17 cellular contexts compared by ENCODE assay signal in the genomic region with DNA sequence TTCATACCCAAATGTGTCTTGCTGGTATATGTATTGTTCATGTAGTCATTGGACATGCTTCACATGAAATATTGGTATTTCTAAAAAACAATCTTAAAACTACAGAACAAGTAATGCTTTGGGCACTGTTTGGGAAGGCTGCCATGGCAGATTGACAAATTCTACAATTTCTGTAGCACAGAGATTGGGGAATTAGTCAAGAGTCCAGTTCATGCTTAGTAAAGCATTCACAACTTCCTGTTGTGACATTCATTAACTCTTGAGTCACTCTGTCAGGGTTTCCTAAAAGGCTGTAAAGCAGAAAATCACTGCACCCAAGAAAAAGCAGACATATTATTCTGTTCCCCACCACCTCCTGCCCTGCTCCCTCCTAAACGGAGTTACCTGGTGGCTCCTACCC.
DNase-seq lines count a peak whose midpoint lies in the region; ATAC-seq and TF ChIP-seq lines count a peak whose summit lies in the region.
"Had no signal": no experiment of that assay in that cellular context is flagged by ENCODE, and none has a peak within 500 bp of the region (broad histone marks: within the 10 kb centered on the region; RNA-seq: fewer than 3 reads in every experiment).

No MANE protein-coding gene starts in this region.

- H3K9me3 ChIP-seq in uterus (no peaks in the 10 kb centered on the region), endodermal cell (ENCODE audit: control insufficient read depth, low read length) (no peaks in the 10 kb centered on the region)

- H3K36me3 ChIP-seq in uterus: no peaks in the 10 kb centered on the region
- H3K36me3 ChIP-seq in endodermal cell (ENCODE audit: control insufficient read depth, insufficient read depth, low read length): no peaks in the 10 kb centered on the region

- peak; percentile 22 for DNase-seq in A172 (ENCODE audit: low spot score)
- peak; percentile 66 for DNase-seq in LHCN-M2 (ENCODE audit: low read depth)
- peak; percentile 84 for DNase-seq in fibroblast of gingiva (ENCODE audit: low read depth)
- no peak for DNase-seq in uterus
- DNase-seq in SIG-M5 (lab: John Stamatoyannopoulos, UW): no peak
- DNase-seq in endodermal cell: no peak
- DNase-seq: activated CD8-positive, alpha-beta memory T cell treated with anti-CD3 and anti-CD28 coated beads, Interleukin-2, amount 50 U/mL, for 48 hours; DND-41; Karpas-422; NK-92 treated with Interleukin-12 subunit alpha and Interleukin-12 subunit beta, amount 100 ng/mL, for 24 hours had no signal

- TF ChIP-seq CTCF in uterus (IDR thresholded peaks at IDR 0.05) (no peak), endodermal cell (conservative IDR thresholded peaks at IDR 0.05) (no peak)

- no peaks in the 10 kb centered on the region for H3K27me3 ChIP-seq in uterus
- H3K27me3 ChIP-seq in endodermal cell (ENCODE audit: control insufficient read depth, insufficient read depth, low read length, poor library complexity, severe bottlenecking): no peaks in the 10 kb centered on the region

- H3K4me1 ChIP-seq in uterus (no peaks in the 10 kb centered on the region), endodermal cell (ENCODE audit: control insufficient read depth, insufficient read depth, low read length) (no peaks in the 10 kb centered on the region)

- no peak overlapping the region for H3K4me3 Mint-ChIP-seq in endodermal cell
- H3K4me3 Mint-ChIP-seq: type B pancreatic cell, WTC11 had no signal

- intact Hi-C loops in uterus (cut with DNase I; ENCODE audit: low total_unique reads): no loop called here

- H3K9me3 Mint-ChIP-seq in endodermal cell: no peaks in the 10 kb centered on the region
- H3K9me3 Mint-ChIP-seq: activated naive CD4-positive, alpha-beta T cell treated with anti-CD3 and anti-CD28 coated beads, Interleukin-2, amount 50 U/mL, for 72 hours; type B pancreatic cell; WTC11 had no signal

- ATAC-seq in GM18870 (IDR thresholded peaks at IDR 0.05; ENCODE audit: unreplicated experiment) (peak; percentile 68), HG03139 (IDR thresholded peaks at IDR 0.05; ENCODE audit: unreplicated experiment) (no peak)
- ATAC-seq: activated naive CD4-positive, alpha-beta T cell treated with anti-CD3 and anti-CD28 coated beads, Interleukin-2, amount 50 U/mL, for 72 hours; WTC11 had no signal

- no peak overlapping the region for H3K27ac Mint-ChIP-seq in endodermal cell
- H3K27ac Mint-ChIP-seq: activated naive CD4-positive, alpha-beta T cell treated with anti-CD3 and anti-CD28 coated beads, Interleukin-2, amount 50 U/mL, for 72 hours; progenitor cell of endocrine pancreas; type B pancreatic cell; WTC11 had no signal

- H3K27me3 Mint-ChIP-seq in endodermal cell (ENCODE audit: insufficient read depth): no peaks in the 10 kb centered on the region
- H3K27me3 Mint-ChIP-seq: progenitor cell of endocrine pancreas had no signal

- H3K4me1 Mint-ChIP-seq in endodermal cell: peaks cover 5% of the 10 kb centered on the region

- H3K27ac ChIP-seq in uterus: no peak overlapping the region
- no peak overlapping the region for H3K27ac ChIP-seq in endodermal cell (ENCODE audit: low read depth, low read length)
- H3K27ac ChIP-seq: coronary artery had no signal

- no peak overlapping the region for H3K9ac ChIP-seq in endodermal cell (ENCODE audit: extremely low read depth, low read length, poor library complexity, severe bottlenecking)

- H3K36me3 Mint-ChIP-seq in endodermal cell (ENCODE audit: low read depth): no peaks in the 10 kb centered on the region
- H3K36me3 Mint-ChIP-seq: activated naive CD4-positive, alpha-beta T cell treated with anti-CD3 and anti-CD28 coated beads, Interleukin-2, amount 50 U/mL, for 72 hours; WTC11 had no signal

- no peak overlapping the region for H3K4me3 ChIP-seq in uterus
- no peak overlapping the region for H3K4me3 ChIP-seq in endodermal cell (ENCODE audit: low read length)
- H3K4me3 ChIP-seq: coronary artery had no signal

- no peak for TF ChIP-seq POLR2A in uterus (IDR thresholded peaks at IDR 0.05)

- WGBS in endodermal cell (ENCODE audit: insufficient coverage in 1 of 2, insufficient read length in 1 of 2), 2 experiments: 93% methylated on average over 1 of the region's 1 CpG; no CpG with 5 or more reads in 1 of the 2 experiments

Comparison
In these comparisons a context has a peak if more than half of its experiments do, and no peak if none do; other contexts are left out.
1. DNase-seq: peak in A172 (single experiment), LHCN-M2 (single experiment) and fibroblast of gingiva (single experiment); none in uterus (0 of 2), SIG-M5 (single experiment) and endodermal cell (single experiment).